ENCODE assay signal across 9 cellular contexts in genomic region chr11:60485987-60486386, GRCh38. TPM values are rescaled to one million over a fixed set of nuclear protein-coding genes. Genes with fewer than 3 reads are reported as not detected.
DNase-seq lines count a peak whose midpoint lies in the region; ATAC-seq and TF ChIP-seq lines count a peak whose summit lies in the region.
"Had no signal": no experiment of that assay in that cellular context is flagged by ENCODE, and none has a peak within 500 bp of the region (broad histone marks: within the 10 kb centered on the region; RNA-seq: fewer than 3 reads in every experiment).

No MANE protein-coding gene starts in this region.

- H2AFZ ChIP-seq in OCI-LY7 (ENCODE audit: low read length) (peak overlapping the region; percentile 75), hepatocyte (no peak overlapping the region)

- H3K4me1 ChIP-seq in OCI-LY7 (ENCODE audit: insufficient read depth, low read length, poor library complexity, severe bottlenecking) (peaks cover 52% of the 10 kb centered on the region), hepatocyte (ENCODE audit: insufficient read depth) (no peaks in the 10 kb centered on the region)

- H3K79me2 ChIP-seq in OCI-LY7 (ENCODE audit: insufficient read depth, low read depth, low read length) (no peaks in the 10 kb centered on the region), hepatocyte (no peaks in the 10 kb centered on the region)

- POLR2A ChIA-PET in GM10248 (lab: Yijun Ruan, JAX) (no interaction called here), OCI-LY7 (lab: Charles Lee) (interaction anchor here (4.4 kb wide), 1 partner anchor 28 kb away, joined by 69 read pairs; the partner anchor contains the start of gene MS4A1)

- CTCF ChIA-PET in GM10248 (lab: Yijun Ruan, JAX) (interaction anchor here (1.2 to 4.4 kb wide), 11 partner anchors 10 to 221 kb away, joined by 3 to 45 read pairs (median 8); partner anchors contain the start of gene MS4A1), OCI-LY7 (lab: Charles Lee; ENCODE audit: unreplicated experiment) (interaction anchor here (4.4 kb wide), 1 partner anchor 123 kb away, joined by 23 read pairs; no protein-coding TSS in a partner anchor)

- no TSS peak for BruUV-seq in OCI-LY7 (replicated peaks; lab: Mats Ljungman, UMichigan)

- H3K9me2 ChIP-seq in OCI-LY7 (ENCODE audit: insufficient read depth, low read length) (no peaks in the 10 kb centered on the region), hepatocyte (replicated peaks; ENCODE audit: insufficient read depth) (no peaks in the 10 kb centered on the region)

- H4K20me1 ChIP-seq in OCI-LY7 (ENCODE audit: insufficient read depth, low read length) (no peaks in the 10 kb centered on the region), hepatocyte (ENCODE audit: insufficient read depth, poor library complexity, severe bottlenecking) (no peaks in the 10 kb centered on the region)

- H3K4me3 ChIP-seq in OCI-LY7 (ENCODE audit: low read depth, low read length, poor library complexity, severe bottlenecking): no peak overlapping the region
- H3K4me3 ChIP-seq in hepatocyte: no peak overlapping the region
- H3K4me3 ChIP-seq: SK-N-MC had no signal

- ATAC-seq in GM19438 (IDR thresholded peaks at IDR 0.05; ENCODE audit: low read depth, unreplicated experiment): peak; percentile 92
- peak; percentile 93 for ATAC-seq in HG03196 (IDR thresholded peaks at IDR 0.05; ENCODE audit: unreplicated experiment)

- H3K4me2 ChIP-seq in OCI-LY7 (ENCODE audit: low read length): peak overlapping the region; percentile 30; the same call in 1 of the 2 replicates
- no peak overlapping the region for H3K4me2 ChIP-seq in hepatocyte

- 32% methylated on average over 5 of the region's 5 CpGs for WGBS in hepatocyte (ENCODE audit: low lambda C conversion rate, missing lambda C conversion rate)

- no peaks in the 10 kb centered on the region for H3K27me3 ChIP-seq in hepatocyte

- intact Hi-C loops in OCI-LY7 (cut with micrococcal nuclease; ENCODE audit: unreplicated experiment) (loop anchor here (1.0 kb wide), 4 partner anchors 123 to 221 kb away; no protein-coding TSS in a partner anchor), posterior vena cava (cut with DNase I) (no loop called here)

- DNase-seq in GM10248 (ENCODE audit: extremely low spot score) (peak; percentile 85), OCI-LY7 (ENCODE audit: low spot score) (peak; percentile 95), hepatocyte (ENCODE audit: low spot score) (peak; percentile 51), posterior vena cava (ENCODE audit: low spot score) (no peak), NCI-H1436 treated with DMSO at 0.1 percent for 48 hours (lab: John Stamatoyannopoulos, UW) (no peak), NCI-H2029 (lab: John Stamatoyannopoulos, UW) (no peak)

- H3K27ac ChIP-seq in OCI-LY7 (ENCODE audit: low read depth, low read length, poor library complexity, severe bottlenecking) (peak overlapping the region; percentile 9), hepatocyte (no peak overlapping the region)
- H3K27ac ChIP-seq: SK-N-MC had no signal

- H3K36me3 ChIP-seq in OCI-LY7 (ENCODE audit: insufficient read depth, low read length) (no peaks in the 10 kb centered on the region), hepatocyte (replicated peaks; ENCODE audit: insufficient read depth, low read depth) (no peaks in the 10 kb centered on the region)

- H3K9me3 ChIP-seq in OCI-LY7 (ENCODE audit: low read length): peaks cover 5% of the 10 kb centered on the region; the same call in 1 of the 2 replicates
- no peaks in the 10 kb centered on the region for H3K9me3 ChIP-seq in hepatocyte (ENCODE audit: low read depth)

- TF ChIP-seq CTCF in GM10248 (IDR thresholded peaks at IDR 0.05; ENCODE audit: control extremely low read depth, extremely low read depth, low read depth, missing control alignments): peak; percentile 92
- TF ChIP-seq CTCF in OCI-LY7 (conservative IDR thresholded peaks at IDR 0.05; ENCODE audit: low read length): peak; percentile 100
- peak; percentile 44 for TF ChIP-seq CTCF in hepatocyte (IDR thresholded peaks at IDR 0.05; ENCODE audit: poor library complexity)

RNA-seq across cellular contexts. Expression of gene MS4A12, which starts 6.6 kb away (rescaled TPM):
- 1.8 TPM in 1 of 2 replicates, not detected in the other for total RNA-seq in OCI-LY7 (2014; rRNA removed; shearing (Covaris generic))
- total RNA-seq in OCI-LY7 (2022) (not detected in 2 replicates), hepatocyte (not detected in 2 replicates), posterior vena cava (not detected)
- polyA plus RNA-seq in hepatocyte: not detected in 2 replicates

RNA-seq across cellular contexts. Expression of gene MS4A13, which starts 29.2 kb away (rescaled TPM):
- not detected in 2 replicates for total RNA-seq in OCI-LY7 (2014; rRNA removed; shearing (Covaris generic))
- not detected in 2 replicates for total RNA-seq in OCI-LY7 (2022)
- not detected in 2 replicates for total RNA-seq in hepatocyte
- not detected in 2 replicates for polyA plus RNA-seq in hepatocyte
- total RNA-seq in posterior vena cava: not detected

RNA-seq across cellular contexts. Expression of gene MS4A1, which starts 30.3 kb away (rescaled TPM):
- 435 and 488 TPM in 2 replicates for total RNA-seq in OCI-LY7 (2014; rRNA removed; shearing (Covaris generic))
- total RNA-seq in OCI-LY7 (2022): 559 and 603 TPM in 2 replicates
- total RNA-seq in hepatocyte: not detected in 2 replicates
- not detected in 2 replicates for polyA plus RNA-seq in hepatocyte
- total RNA-seq in posterior vena cava: 1 to 10 TPM; 1.8 to 2.5 TPM

RNA-seq across cellular contexts. Expression of gene MS4A5, which starts 56.6 kb away (rescaled TPM):
- total RNA-seq in OCI-LY7 (2014; rRNA removed; shearing (Covaris generic)): not detected in 2 replicates
- total RNA-seq in OCI-LY7 (2022) (not detected in 2 replicates), hepatocyte (not detected in 2 replicates), posterior vena cava (not detected)
- not detected in 2 replicates for polyA plus RNA-seq in hepatocyte

Comparison
In these comparisons a context has a peak if more than half of its experiments do, and no peak if none do; other contexts are left out.
1. DNase-seq: peak in GM10248 (single experiment), OCI-LY7 (single experiment) and hepatocyte (single experiment); none in posterior vena cava (single experiment), NCI-H1436 treated with DMSO at 0.1 percent for 48 hours (single experiment) and NCI-H2029 (single experiment).
2. CTCF ChIP-seq: peak in every context shown above with its lines; median percentile 100 in OCI-LY7; 92 in GM10248; 44 in hepatocyte.
3. RNA of gene MS4A1, which starts 30.3 kb away (total RNA-seq): 435 to 603 TPM in OCI-LY7; 1.8 to 2.5 TPM in posterior vena cava and not detected in hepatocyte; every median in the first group is over 100 times any median in the second.